1 cellular context compared by ENCODE assay signal in the genomic region with DNA sequence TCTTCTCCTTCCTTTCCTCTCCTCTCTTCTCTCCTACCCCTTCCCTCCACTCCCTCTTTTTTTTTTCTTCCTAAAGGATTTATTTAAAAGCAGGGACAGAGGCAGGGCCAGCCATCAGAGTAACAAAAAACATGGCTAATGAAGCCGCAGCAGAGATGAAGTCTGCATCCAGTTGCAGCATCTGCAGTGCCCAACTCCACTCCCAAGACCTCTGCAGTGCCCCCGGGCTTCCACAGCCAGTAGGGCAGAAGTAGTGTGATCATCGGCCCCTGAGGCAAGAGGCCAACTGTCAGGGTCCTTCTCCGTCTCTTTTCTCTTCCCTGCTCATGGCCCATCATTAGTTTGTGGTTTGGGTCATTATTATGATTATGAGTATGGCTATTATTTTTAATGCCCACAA.
TF ChIP-seq lines count a peak whose summit lies in the region.

No MANE protein-coding gene starts in this region.

TF ChIP-seq in WTC11, 78 proteins besides CTCF, POLR2A, EP300 and RAD21 (continued from another document):
- TF ChIP-seq ZBTB43 (CRISPR knock-in tag; IDR thresholded peaks at IDR 0.05), result no peak
- TF ChIP-seq ZBTB21 (CRISPR knock-in tag; IDR thresholded peaks at IDR 0.05; ENCODE audit: borderline replicate concordance), result no peak
- TF ChIP-seq MYBL2 (CRISPR knock-in tag; IDR thresholded peaks at IDR 0.05), result no peak
- no peak for TF ChIP-seq FOXJ3 (CRISPR knock-in tag; IDR thresholded peaks at IDR 0.05; ENCODE audit: borderline replicate concordance)
- TF ChIP-seq ZNF423 (CRISPR knock-in tag; IDR thresholded peaks at IDR 0.05), result no peak
- no peak for TF ChIP-seq PREB (CRISPR knock-in tag; IDR thresholded peaks at IDR 0.05; ENCODE audit: borderline replicate concordance)
- TF ChIP-seq NR2C2 (CRISPR knock-in tag; IDR thresholded peaks at IDR 0.05), result no peak
- TF ChIP-seq RORB (CRISPR knock-in tag; IDR thresholded peaks at IDR 0.05), result no peak
- no peak for TF ChIP-seq ZNF121 (CRISPR knock-in tag; IDR thresholded peaks at IDR 0.05)
- no peak for TF ChIP-seq TEAD4 (CRISPR knock-in tag; IDR thresholded peaks at IDR 0.05)
- TF ChIP-seq AR (CRISPR knock-in tag; IDR thresholded peaks at IDR 0.05), result no peak
- TF ChIP-seq ESRRA (CRISPR knock-in tag; IDR thresholded peaks at IDR 0.05; ENCODE audit: borderline replicate concordance), result no peak
